In the genomic region with DNA sequence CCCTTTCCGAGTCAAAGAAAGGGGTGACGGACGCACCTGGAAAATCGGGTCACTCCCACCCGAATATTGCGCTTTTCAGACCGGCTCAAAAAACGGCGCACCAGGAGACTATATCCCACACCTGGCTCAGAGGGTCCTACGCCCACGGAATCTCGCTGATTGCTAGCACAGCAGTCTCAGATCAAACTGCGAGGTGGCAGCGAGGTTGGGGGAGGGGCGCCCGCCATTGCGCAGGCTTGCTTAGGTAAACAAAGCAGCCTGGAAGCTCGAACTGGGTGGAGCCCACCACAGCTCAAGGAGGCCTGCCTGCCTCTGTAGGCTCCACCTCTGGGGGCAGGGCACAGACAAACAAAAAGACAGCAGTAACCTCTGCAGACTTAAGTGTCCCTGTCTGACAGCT, we compare ENCODE assay signal across 5 cellular contexts. TPM values are rescaled to one million over a fixed set of nuclear protein-coding genes. Genes with fewer than 3 reads are reported as not detected.
"Had no signal": no experiment of that assay in that cellular context is flagged by ENCODE, and none has a peak within 500 bp of the region (broad histone marks: within the 10 kb centered on the region; RNA-seq: fewer than 3 reads in every experiment).

No MANE protein-coding gene starts in this region.

RNA-seq across cellular contexts. Expression of a gene that starts 17.2 kb away (rescaled TPM):
- total RNA-seq: HepG2, HT-29, HT1080, IMR-90, K562 had no signal

RNA-seq across cellular contexts. Expression of a gene that starts 39.8 kb away (rescaled TPM):
- total RNA-seq: HepG2, HT-29, HT1080, IMR-90, K562 had no signal
